Comparison of ENCODE assay signal across 23 cellular contexts in the genomic region with DNA sequence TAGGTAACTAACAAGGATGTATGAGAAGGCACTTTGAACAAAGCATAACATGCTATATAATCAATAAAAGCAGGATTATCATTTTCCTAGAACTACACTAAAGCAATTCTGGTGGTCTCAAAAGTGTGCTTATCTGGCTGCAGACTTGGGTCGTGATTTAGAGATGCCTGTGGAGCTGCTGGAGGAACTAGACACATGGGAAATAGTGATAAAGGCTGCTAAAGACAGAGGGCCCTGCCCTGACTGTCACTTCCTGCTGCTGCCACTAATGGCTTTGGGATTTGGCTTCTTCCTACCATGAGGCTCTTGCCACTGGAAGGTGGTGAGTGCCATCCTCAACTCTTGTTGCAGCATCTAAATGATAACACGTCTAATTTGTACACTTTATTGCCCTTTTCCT. TPM values are rescaled to one million over a fixed set of nuclear protein-coding genes. Genes with fewer than 3 reads are reported as not detected.
A peak's percentile ranks its signal among the peaks of the same experiment; 100 is the strongest.
DNase-seq lines count a peak whose midpoint lies in the region; ATAC-seq, FAIRE-seq and TF ChIP-seq lines count a peak whose summit lies in the region.
"Had no signal": no experiment of that assay in that cellular context is flagged by ENCODE, and none has a peak within 500 bp of the region (broad histone marks: within the 10 kb centered on the region; RNA-seq: fewer than 3 reads in every experiment).

No MANE protein-coding gene starts in this region.

- no peaks in the 10 kb centered on the region for H3K36me3 Mint-ChIP-seq in naive thymus-derived CD4-positive, alpha-beta T cell

- H3K9me3 Mint-ChIP-seq in naive thymus-derived CD4-positive, alpha-beta T cell, result peaks cover 0 to 22% (median 5%) of the 10 kb centered on the region in 11 donors

- no peaks in the 10 kb centered on the region for H3K9me3 ChIP-seq in K562 (replicated peaks; ENCODE audit: control insufficient read depth, insufficient read depth, low read depth, low read length)
- no peaks in the 10 kb centered on the region for H3K9me3 ChIP-seq in naive thymus-derived CD4-positive, alpha-beta T cell (ENCODE audit: control insufficient read depth in 2 of 3, low read length in 3 of 3)

- H3K4me2 ChIP-seq in K562 (ENCODE audit: insufficient read depth, low read length), result no peak overlapping the region

- CTCF ChIA-PET in K562 (lab: Yijun Ruan, JAX; ENCODE audit: low intra/inter-chr PET ratio), result no interaction called here
- CTCF ChIA-PET in naive thymus-derived CD4-positive, alpha-beta T cell (lab: Charles Lee), result no interaction called here

- no peak for FAIRE-seq in K562 (lab: Jason Lieb, UNC)
- FAIRE-seq: H54 had no signal

- H3K4me3 Mint-ChIP-seq in naive thymus-derived CD4-positive, alpha-beta T cell, result no peak overlapping the region
- H3K4me3 Mint-ChIP-seq: CD4-positive, alpha-beta T cell had no signal

- H3K9me1 ChIP-seq in K562 (ENCODE audit: control insufficient read depth, insufficient read depth, low read length), result no peaks in the 10 kb centered on the region

- WGBS in K562 (ENCODE audit: insufficient coverage, low coverage, missing lambda C conversion rate), result 3% methylated on average over 2 of the region's 2 CpGs

- no peaks in the 10 kb centered on the region for H3K36me3 ChIP-seq in K562 (ENCODE audit: control insufficient read depth, insufficient read depth, low read length)
- H3K36me3 ChIP-seq in naive thymus-derived CD4-positive, alpha-beta T cell (ENCODE audit: control insufficient read depth in 2 of 3, insufficient read depth in 3 of 3, low read length in 3 of 3), result no peaks in the 10 kb centered on the region
- H3K36me3 ChIP-seq: MG63 had no signal

- intact Hi-C loops in K562 (cut with micrococcal nuclease), result no loop called here
- intact Hi-C loops in naive thymus-derived CD4-positive, alpha-beta T cell (cut with micrococcal nuclease), result no loop called here
- intact Hi-C loops in left colon (cut with DNase I, micrococcal nuclease), result no loop called here

- DNase-seq in NCI-H2081 (lab: John Stamatoyannopoulos, UW) (peak; percentile 17 to 30), NCI-H2081 treated with DMSO at 0.1 percent for 48 hours (lab: John Stamatoyannopoulos, UW) (no peak), COLO668 (lab: John Stamatoyannopoulos, UW; ENCODE audit: unreplicated experiment) (peak; percentile 9), NCI-H69 (lab: John Stamatoyannopoulos, UW) (peak; percentile 63), K562 (ENCODE audit: extremely low read depth in 1 of 4, low spot score in 3 of 4) (peak in 2 of 4 experiments; percentile 25 to 27), AG08396 (ENCODE audit: low spot score) (no peak), left colon (no peak)
- no peak for DNase-seq in naive thymus-derived CD4-positive, alpha-beta T cell
- DNase-seq: Calu3; CD4-positive, alpha-beta T cell; DMS79 treated with DMSO at 0.1 percent for 48 hours; MG63; NCI-H1048; NCI-H1436; NCI-H2107; NCI-H226; NCI-H526; SHP77 had no signal

- POLR2A ChIA-PET in K562 (lab: Yijun Ruan, JAX), result interaction anchor here (0.5 to 1.3 kb wide), 2 partner anchors 9 to 53 kb away, joined by 3 to 4 read pairs; no protein-coding TSS in a partner anchor
- POLR2A ChIA-PET in naive thymus-derived CD4-positive, alpha-beta T cell (lab: Charles Lee), result no interaction called here

- H3K27ac ChIP-seq in K562 (ENCODE audit: extremely low read depth, low read depth, low read length), result no peak overlapping the region
- no peak overlapping the region for H3K27ac ChIP-seq in naive thymus-derived CD4-positive, alpha-beta T cell (ENCODE audit: low read depth, low read length)
- H3K27ac ChIP-seq: SK-N-MC had no signal

- H3K9ac ChIP-seq in K562 (ENCODE audit: insufficient read depth in 1 of 2, low read depth in 2 of 2, low read length in 2 of 2), result no peak overlapping the region

- no peak overlapping the region for H3K4me3 ChIP-seq in K562
- H3K4me3 ChIP-seq in naive thymus-derived CD4-positive, alpha-beta T cell (ENCODE audit: low read length), result no peak overlapping the region
- H3K4me3 ChIP-seq: MG63, SK-N-MC had no signal

- no peak for TF ChIP-seq CTCF in K562 (IDR thresholded peaks at IDR 0.05 in 2 of 3, conservative IDR thresholded peaks at IDR 0.05 in 1 of 3; ENCODE audit: insufficient read depth in 2 of 3, low read depth in 1 of 3, low read length in 3 of 3)

- TF ChIP-seq RAD21 in K562 (CRISPR knock-in tag; conservative IDR thresholded peaks at IDR 0.05 in 1 of 2, IDR thresholded peaks at IDR 0.05 in 1 of 2), result no peak

- no peak overlapping the region for H3K27ac Mint-ChIP-seq in naive thymus-derived CD4-positive, alpha-beta T cell
- H3K27ac Mint-ChIP-seq: CD4-positive, alpha-beta T cell had no signal

- H3K27me3 Mint-ChIP-seq in naive thymus-derived CD4-positive, alpha-beta T cell, result peaks cover 23 to 41% (median 36%) of the 10 kb centered on the region in 5 donors

- H3K4me1 ChIP-seq in K562 (replicated peaks in 1 of 2; ENCODE audit: control insufficient read depth in 2 of 2, insufficient read depth in 2 of 2, low read length in 2 of 2), result no peaks in the 10 kb centered on the region; a peak in 1 of 5 replicates
- H3K4me1 ChIP-seq in naive thymus-derived CD4-positive, alpha-beta T cell (ENCODE audit: control insufficient read depth in 2 of 2, insufficient read depth in 2 of 2, low read length in 2 of 2), result no peaks in the 10 kb centered on the region

- in situ Hi-C loops in K562 (cut with MboI), result no loop called here

- H3K79me2 ChIP-seq in K562 (ENCODE audit: control insufficient read depth, insufficient read depth, low read length), result no peaks in the 10 kb centered on the region

- no peaks in the 10 kb centered on the region for H3K4me1 Mint-ChIP-seq in naive thymus-derived CD4-positive, alpha-beta T cell

- BruUV-seq in K562 (replicated peaks; lab: Mats Ljungman, UMichigan), result no TSS peak

- TF ChIP-seq POLR2A in K562 (conservative IDR thresholded peaks at IDR 0.05), result no peak

- no peak for TF ChIP-seq EP300 in K562 (IDR thresholded peaks at IDR 0.05; ENCODE audit: low read length)

- ATAC-seq in K562, result peak; percentile 63
- ATAC-seq in naive thymus-derived CD4-positive, alpha-beta T cell, result no peak
- no peak for ATAC-seq in left colon

- no peak overlapping the region for H2AFZ ChIP-seq in K562 (ENCODE audit: low read depth, low read length)

- peaks cover 0 to 12% of the 10 kb centered on the region in 2 experiments; a peak in 3 of 5 replicates for H3K27me3 ChIP-seq in K562 (ENCODE audit: control insufficient read depth in 2 of 2, insufficient read depth in 2 of 2, low read length in 2 of 2)
- H3K27me3 ChIP-seq in naive thymus-derived CD4-positive, alpha-beta T cell (ENCODE audit: control insufficient read depth in 2 of 2, insufficient read depth in 2 of 2, low read length in 2 of 2), result no peaks in the 10 kb centered on the region

- no peaks in the 10 kb centered on the region for H4K20me1 ChIP-seq in K562 (replicated peaks; ENCODE audit: control insufficient read depth, insufficient read depth, low read length)

TF ChIP-seq in K562, 482 proteins besides CTCF, POLR2A, EP300 and RAD21 (continues in another document):
- TF ChIP-seq ARID1B (IDR thresholded peaks at IDR 0.05) (peak; percentile 58), RCOR1 (IDR thresholded peaks at IDR 0.05; ENCODE audit: borderline replicate concordance in 1 of 2, low read depth in 2 of 2, low read length in 2 of 2) (peak; percentile 22 to 88; a peak in 3 of 4 replicates), NFIC (IDR thresholded peaks at IDR 0.05) (0 out of 2 replicates have a peak, but pooled peaks have one; percentile 14), STAT5A (IDR thresholded peaks at IDR 0.05; ENCODE audit: borderline replicate concordance, low read length) (0 out of 2 replicates have a peak, but pooled peaks have one; percentile 27), CBFA2T3 (IDR thresholded peaks at IDR 0.05) (peak; percentile 84), TEAD4 (IDR thresholded peaks at IDR 0.05; ENCODE audit: low read length) (peak; percentile 80), TEAD4 (CRISPR knock-in tag; IDR thresholded peaks at IDR 0.05; ENCODE audit: borderline replicate concordance) (no peak), HDAC1 (IDR thresholded peaks at IDR 0.05) (0 out of 4 replicates have a peak, but pooled peaks of 1 of the 2 experiments have one; percentile 52), BCL6 (CRISPR knock-in tag; IDR thresholded peaks at IDR 0.05) (no peak), LCOR (CRISPR knock-in tag; IDR thresholded peaks at IDR 0.05) (no peak), SIN3B (IDR thresholded peaks at IDR 0.05; ENCODE audit: low read depth) (no peak), KDM1A (IDR thresholded peaks at IDR 0.05) (peak; percentile 85), KLF16 (IDR thresholded peaks at IDR 0.05) (peak; percentile 27; the same call in 1 of the 2 replicates), CBFA2T2 (conservative IDR thresholded peaks at IDR 0.05) (peak; percentile 71), TCF3 (CRISPR knock-in tag; IDR thresholded peaks at IDR 0.05) (peak; percentile 72)

RNA-seq across cellular contexts. Expression of a gene that starts 22.5 kb away (rescaled TPM):
- total RNA-seq in K562 (2011; cell fraction: chromatin; rRNA removed; ENCODE audit: low replicate concordance), result 0.67 TPM in 1 of 2 replicates, not detected in the other
- total RNA-seq in K562 (2011; cell fraction: nucleolus; rRNA removed), result 0.67 TPM in 1 of 2 replicates, not detected in the other
- total RNA-seq in K562 (2011; cell fraction: nucleoplasm; rRNA removed), result 0.66 TPM in 1 of 2 replicates, not detected in the other
- not detected in 2 replicates for total RNA-seq in K562 (2014; rRNA removed)
- total RNA-seq in K562 (2014; rRNA removed; fragmentation: Illumina TruSeq; extraction: Trizol), result not detected in 2 replicates
- not detected in 2 replicates for total RNA-seq in K562 (2015; rRNA removed; fragmentation: Illumina TruSeq; extraction: Trizol)
- not detected in 2 replicates for total RNA-seq in K562 (2021)
- 0.17 and 0.54 TPM in 2 replicates for polyA plus RNA-seq in K562 (2011; rRNA removed)
- polyA plus RNA-seq in K562 (2011; cell fraction: cytosol; rRNA removed), result 0.55 TPM in 1 of 2 replicates, not detected in the other
- polyA plus RNA-seq in K562 (2011; cell fraction: nucleus; rRNA removed), result 0.97 and 3.0 TPM in 2 replicates
- polyA plus RNA-seq in K562 (2012), result 0.12 and 0.68 TPM in 2 replicates
- 0.18 TPM in 1 of 2 replicates, not detected in the other for polyA plus RNA-seq in K562 (2014; fragmentation: Illumina TruSeq; extraction: Trizol)
- polyA plus RNA-seq in K562 (2014; fragmentation: Nextera tagmentation; extraction: Ambion mirVana), result under 1 TPM in 1 of 2 experiments, not detected in 1; 0.04 TPM
- 0.59 TPM in 1 of 2 replicates, not detected in the other for polyA plus RNA-seq in K562 (2014; rRNA removed)
- polyA minus RNA-seq in K562 (2011; rRNA and poly(A)+ RNA removed), result not detected in 2 replicates
- polyA minus RNA-seq in K562 (2011; cell fraction: cytosol; rRNA and poly(A)+ RNA removed), result not detected in 2 replicates
- polyA minus RNA-seq in K562 (2011; cell fraction: nucleus; rRNA and poly(A)+ RNA removed), result not detected in 2 replicates
- total RNA-seq in naive thymus-derived CD4-positive, alpha-beta T cell, result under 1 TPM in 4 of 5 experiments, not detected in 1; 0.32 to 0.54 (median 0.43) TPM
- polyA plus RNA-seq in naive thymus-derived CD4-positive, alpha-beta T cell, result not detected
- 1 to 10 TPM; 1.6 to 2.0 TPM for total RNA-seq in left colon
- total RNA-seq: A172; RPMI7951; T-helper 1 cell treated with Interleukin-12 subunit alpha and Interleukin-12 subunit beta and Interleukin-4 antibody, amounts not matched to agents 30 ng/mL and 1 ng/mL, for 36 hours had no signal

Comparison
In these comparisons a context has a peak if more than half of its experiments do, and no peak if none do; other contexts are left out.
1. DNase-seq: peak in NCI-H2081 (2 of 2), COLO668 (single experiment) and NCI-H69 (single experiment); none in NCI-H2081 treated with DMSO at 0.1 percent for 48 hours (single experiment), naive thymus-derived CD4-positive, alpha-beta T cell (0 of 9), AG08396 (single experiment) and left colon (0 of 2).